In genomic region chr12:53379389-53380103, GRCh38 we compare ENCODE assay signal across 8 cellular contexts. TPM values are rescaled to one million over a fixed set of nuclear protein-coding genes. Genes with fewer than 3 reads are reported as not detected.
DNase-seq lines count a peak whose midpoint lies in the region; ATAC-seq and TF ChIP-seq lines count a peak whose summit lies in the region.

No MANE protein-coding gene starts in this region.

- H4K20me1 ChIP-seq in smooth muscle cell (ENCODE audit: low read depth) = peaks cover 37% of the 10 kb centered on the region

- H3K4me1 Mint-ChIP-seq in immature natural killer cell = peaks cover 33 to 34% of the 10 kb centered on the region in 2 donors

- peaks cover 32% of the 10 kb centered on the region for H3K79me2 ChIP-seq in smooth muscle cell (ENCODE audit: low read depth)

- no peaks in the 10 kb centered on the region for H3K36me3 ChIP-seq in smooth muscle cell (ENCODE audit: low read depth)

- WGBS in smooth muscle cell (ENCODE audit: low lambda C conversion rate) = 1% methylated on average over 29 of the region's 29 CpGs

- peaks cover 0 to 5% (median 2%) of the 10 kb centered on the region in 3 donors for H3K27me3 Mint-ChIP-seq in immature natural killer cell (ENCODE audit: low read depth in 3 of 3)

- no peak overlapping the region for H3K4me3 Mint-ChIP-seq in immature natural killer cell

- H3K36me3 Mint-ChIP-seq in immature natural killer cell = peaks cover 6 to 10% (median 9%) of the 10 kb centered on the region in 3 donors

- peak; percentile 76 for ATAC-seq in GM18907 (IDR thresholded peaks at IDR 0.05; ENCODE audit: unreplicated experiment)
- ATAC-seq in HG03135 (IDR thresholded peaks at IDR 0.05; ENCODE audit: unreplicated experiment) = peak; percentile 68

- peak overlapping the region; percentile 17 for H3K9ac ChIP-seq in smooth muscle cell (ENCODE audit: low read depth)

- peak overlapping the region; percentile 82 for H3K4me3 ChIP-seq in smooth muscle cell

- H3K9me3 ChIP-seq in smooth muscle cell (replicated peaks; ENCODE audit: low read depth) = no peaks in the 10 kb centered on the region

- DNase-seq in AG08396 (ENCODE audit: low spot score) = peak; percentile 93
- DNase-seq in NCI-H2196 (lab: John Stamatoyannopoulos, UW; ENCODE audit: unreplicated experiment) = peak; percentile 99
- peak; percentile 99 for DNase-seq in central memory CD4-positive, alpha-beta T cell
- DNase-seq in immature natural killer cell = peak; percentile 99 to 100 (median 99)
- peak; percentile 96 for DNase-seq in smooth muscle cell (lab: John Stamatoyannopoulos, UW; ENCODE audit: unreplicated experiment)

- H2AFZ ChIP-seq in smooth muscle cell (ENCODE audit: low read depth) = peak overlapping the region; percentile 85

- peaks cover 34% of the 10 kb centered on the region for H3K4me1 ChIP-seq in smooth muscle cell (ENCODE audit: low read depth)

- no peak overlapping the region for H3K27ac Mint-ChIP-seq in immature natural killer cell

- peaks cover 7% of the 10 kb centered on the region for H3F3A ChIP-seq in smooth muscle cell (ENCODE audit: low read depth)

- no peaks in the 10 kb centered on the region for H3K27me3 ChIP-seq in smooth muscle cell (ENCODE audit: low read depth)

- peak overlapping the region; percentile 97 for H3K27ac ChIP-seq in VCaP
- peak overlapping the region; percentile 100 for H3K27ac ChIP-seq in smooth muscle cell (ENCODE audit: low read depth)

- H3K4me2 ChIP-seq in smooth muscle cell = peak overlapping the region; percentile 84

- TF ChIP-seq CTCF in VCaP (conservative IDR thresholded peaks at IDR 0.05) (no peak), smooth muscle cell (IDR thresholded peaks at IDR 0.05; ENCODE audit: borderline replicate concordance, insufficient read depth, poor library complexity, severe bottlenecking) (no peak)

- no peaks in the 10 kb centered on the region for H3K9me3 Mint-ChIP-seq in immature natural killer cell

RNA-seq across cellular contexts. Expression of gene SP1, which starts 0.4 kb away (rescaled TPM):
- polyA plus RNA-seq in immature natural killer cell (10 to 100 TPM in 1 of 3 donors, 1 to 10 TPM in 2; 3.4 to 12.2 (median 4.8) TPM), smooth muscle cell (10.1 and 10.2 TPM in 2 replicates)
- total RNA-seq in smooth muscle cell = 48.6 and 51.5 TPM in 2 replicates

RNA-seq across cellular contexts. Expression of gene SP7, which starts 43.4 kb away (rescaled TPM):
- polyA plus RNA-seq in immature natural killer cell (not detected), smooth muscle cell (0.38 TPM in 1 of 2 replicates, not detected in the other)
- 0.04 and 0.40 TPM in 2 replicates for total RNA-seq in smooth muscle cell

RNA-seq across cellular contexts. Expression of gene AMHR2, which starts 44.1 kb away (rescaled TPM):
- polyA plus RNA-seq in immature natural killer cell (under 1 TPM in 1 of 3 donors, not detected in 2; 0.19 TPM), smooth muscle cell (0.49 TPM in 1 of 2 replicates, not detected in the other)
- not detected in 2 replicates for total RNA-seq in smooth muscle cell

RNA-seq across cellular contexts. Expression of gene AAAS, which starts 58.1 kb away (rescaled TPM):
- polyA plus RNA-seq in immature natural killer cell = 10 to 100 TPM; 27.5 to 46.8 (median 46.0) TPM
- 56.8 and 57.3 TPM in 2 replicates for total RNA-seq in smooth muscle cell
- 58.3 and 65.7 TPM in 2 replicates for polyA plus RNA-seq in smooth muscle cell

Comparison
In these comparisons a context has a peak if more than half of its experiments do, and no peak if none do; other contexts are left out.
1. Peak in every context shown above with its lines: DNase-seq, ATAC-seq, H3K4me3 ChIP-seq and H3K27ac ChIP-seq.